Comparison of ENCODE assay signal across 3 cellular contexts in genomic region chr3:623914-624545, GRCh38.
TF ChIP-seq lines count a peak whose summit lies in the region.

No MANE protein-coding gene starts in this region.

TF ChIP-seq in HepG2, 621 proteins besides CTCF, POLR2A, EP300 and RAD21 (continued from another document):
- peak; percentile 57 to 78; a peak in 3 of 4 replicates for TF ChIP-seq MAFK (conservative IDR thresholded peaks at IDR 0.05 in 1 of 2, IDR thresholded peaks at IDR 0.05 in 1 of 2; ENCODE audit: low read length in 2 of 2)
- TF ChIP-seq, protein P1, sequence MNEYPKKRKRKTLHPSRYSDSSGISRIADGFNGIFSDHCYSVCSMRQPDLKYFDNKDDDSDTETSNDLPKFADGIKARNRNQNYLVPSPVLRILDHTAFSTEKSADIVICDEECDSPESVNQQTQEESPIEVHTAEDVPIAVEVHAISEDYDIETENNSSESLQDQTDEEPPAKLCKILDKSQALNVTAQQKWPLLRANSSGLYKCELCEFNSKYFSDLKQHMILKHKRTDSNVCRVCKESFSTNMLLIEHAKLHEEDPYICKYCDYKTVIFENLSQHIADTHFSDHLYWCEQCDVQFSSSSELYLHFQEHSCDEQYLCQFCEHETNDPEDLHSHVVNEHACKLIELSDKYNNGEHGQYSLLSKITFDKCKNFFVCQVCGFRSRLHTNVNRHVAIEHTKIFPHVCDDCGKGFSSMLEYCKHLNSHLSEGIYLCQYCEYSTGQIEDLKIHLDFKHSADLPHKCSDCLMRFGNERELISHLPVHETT (CRISPR knock-in tag; conservative IDR thresholded peaks at IDR 0.05), result no peak

TF ChIP-seq in K562, 482 proteins besides CTCF, POLR2A, EP300 and RAD21 (continued from another document):
- TF ChIP-seq DLX4 (CRISPR knock-in tag; IDR thresholded peaks at IDR 0.05) (no peak), ZNF316 (IDR thresholded peaks at IDR 0.05) (peak; percentile 81), MAFF (IDR thresholded peaks at IDR 0.05; ENCODE audit: low read length) (peak; percentile 37; the same call in 1 of the 2 replicates)

TF ChIP-seq in neural cell, 6 proteins besides CTCF, POLR2A, EP300 and RAD21 (continued from another document):
- no peak for TF ChIP-seq TAF1 (IDR thresholded peaks at IDR 0.05; ENCODE audit: low read depth)
- TF ChIP-seq, protein P2, sequence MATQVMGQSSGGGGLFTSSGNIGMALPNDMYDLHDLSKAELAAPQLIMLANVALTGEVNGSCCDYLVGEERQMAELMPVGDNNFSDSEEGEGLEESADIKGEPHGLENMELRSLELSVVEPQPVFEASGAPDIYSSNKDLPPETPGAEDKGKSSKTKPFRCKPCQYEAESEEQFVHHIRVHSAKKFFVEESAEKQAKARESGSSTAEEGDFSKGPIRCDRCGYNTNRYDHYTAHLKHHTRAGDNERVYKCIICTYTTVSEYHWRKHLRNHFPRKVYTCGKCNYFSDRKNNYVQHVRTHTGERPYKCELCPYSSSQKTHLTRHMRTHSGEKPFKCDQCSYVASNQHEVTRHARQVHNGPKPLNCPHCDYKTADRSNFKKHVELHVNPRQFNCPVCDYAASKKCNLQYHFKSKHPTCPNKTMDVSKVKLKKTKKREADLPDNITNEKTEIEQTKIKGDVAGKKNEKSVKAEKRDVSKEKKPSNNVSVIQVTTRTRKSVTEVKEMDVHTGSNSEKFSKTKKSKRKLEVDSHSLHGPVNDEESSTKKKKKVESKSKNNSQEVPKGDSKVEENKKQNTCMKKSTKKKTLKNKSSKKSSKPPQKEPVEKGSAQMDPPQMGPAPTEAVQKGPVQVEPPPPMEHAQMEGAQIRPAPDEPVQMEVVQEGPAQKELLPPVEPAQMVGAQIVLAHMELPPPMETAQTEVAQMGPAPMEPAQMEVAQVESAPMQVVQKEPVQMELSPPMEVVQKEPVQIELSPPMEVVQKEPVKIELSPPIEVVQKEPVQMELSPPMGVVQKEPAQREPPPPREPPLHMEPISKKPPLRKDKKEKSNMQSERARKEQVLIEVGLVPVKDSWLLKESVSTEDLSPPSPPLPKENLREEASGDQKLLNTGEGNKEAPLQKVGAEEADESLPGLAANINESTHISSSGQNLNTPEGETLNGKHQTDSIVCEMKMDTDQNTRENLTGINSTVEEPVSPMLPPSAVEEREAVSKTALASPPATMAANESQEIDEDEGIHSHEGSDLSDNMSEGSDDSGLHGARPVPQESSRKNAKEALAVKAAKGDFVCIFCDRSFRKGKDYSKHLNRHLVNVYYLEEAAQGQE (IDR thresholded peaks at IDR 0.05; ENCODE audit: borderline replicate concordance), result peak; percentile 43
